ENCODE assay signal across 23 cellular contexts in genomic region chr2:172922294-172922693, GRCh38.
DNase-seq lines count a peak whose midpoint lies in the region; ATAC-seq, FAIRE-seq and TF ChIP-seq lines count a peak whose summit lies in the region.
"Had no signal": no experiment of that assay in that cellular context is flagged by ENCODE, and none has a peak within 500 bp of the region (broad histone marks: within the 10 kb centered on the region; RNA-seq: fewer than 3 reads in every experiment).

No MANE protein-coding gene starts in this region.

- H3K4me1 Mint-ChIP-seq in mesothelial cell of epicardium, result peaks cover 66% of the 10 kb centered on the region
- H3K4me1 Mint-ChIP-seq: CD4-positive, alpha-beta memory T cell had no signal

- H3K9me3 Mint-ChIP-seq in mesothelial cell of epicardium, result no peaks in the 10 kb centered on the region
- H3K9me3 Mint-ChIP-seq: CD4-positive, alpha-beta memory T cell had no signal

- ATAC-seq in upper lobe of right lung, result no peak
- ATAC-seq: HCT116, HepG2 had no signal

- H3K27me3 ChIP-seq in upper lobe of right lung, result no peaks in the 10 kb centered on the region
- H3K27me3 ChIP-seq: BLaER1, Peyer's patch had no signal

- no peak for FAIRE-seq in D721Med (lab: Jason Lieb, UNC)
- FAIRE-seq: GM12892, GM18507, HepG2 had no signal

- H3K27me3 Mint-ChIP-seq in mesothelial cell of epicardium (ENCODE audit: low read depth), result no peaks in the 10 kb centered on the region

- H3K4me3 Mint-ChIP-seq in mesothelial cell of epicardium, result no peak overlapping the region
- H3K4me3 Mint-ChIP-seq: CD4-positive, alpha-beta memory T cell had no signal

- H3K9me3 ChIP-seq in upper lobe of right lung, result no peaks in the 10 kb centered on the region
- H3K9me3 ChIP-seq: BLaER1, Peyer's patch had no signal

- no peaks in the 10 kb centered on the region for H3K36me3 Mint-ChIP-seq in mesothelial cell of epicardium
- H3K36me3 Mint-ChIP-seq: CD4-positive, alpha-beta memory T cell had no signal

- in situ Hi-C loops in Caki2 (cut with HindIII; ENCODE audit: low pct_unique_long_range_greater_than_20kb, low sequenced_read_pairs), result no loop called here

- H3K27ac ChIP-seq in caudate nucleus (ENCODE audit: low read depth, low read length) (peak overlapping the region; percentile 50), upper lobe of right lung (no peak overlapping the region)
- H3K27ac ChIP-seq: BLaER1, Peyer's patch had no signal

- intact Hi-C loops in upper lobe of right lung (cut with DNase I), result no loop called here

- DNase-seq in Caki2 (ENCODE audit: low read depth) (peak; percentile 62), M059J (ENCODE audit: low read depth) (peak; percentile 15), caudate nucleus (lab: John Stamatoyannopoulos, UW) (no peak), mesothelial cell of epicardium (ENCODE audit: low spot score in 2 of 2, unreplicated experiment in 2 of 2) (no peak), D721Med (ENCODE audit: insufficient read length, low spot score) (no peak), NCI-H128 (lab: John Stamatoyannopoulos, UW; ENCODE audit: unreplicated experiment) (no peak), SIG-M5 treated with dmso at 0.1 percent for 504 hours (lab: John Stamatoyannopoulos, UW; ENCODE audit: unreplicated experiment) (no peak), upper lobe of right lung (no peak)
- DNase-seq: Calu3; CD4-positive, alpha-beta memory T cell; GOT3; KG1; MV-4-11; NCI-H1417 treated with DMSO at 0.1 percent for 48 hours; NCI-H187 treated with DMSO at 0.1 percent for 48 hours; NCI-H748 treated with DMSO at 0.1 percent for 48 hours; NK-92 treated with Interleukin-12 subunit alpha and Interleukin-12 subunit beta, amount 100 ng/mL, for 24 hours; Peyer's patch had no signal

- H3K36me3 ChIP-seq in upper lobe of right lung, result no peaks in the 10 kb centered on the region
- H3K36me3 ChIP-seq: BLaER1, Peyer's patch had no signal

- TF ChIP-seq CTCF in mesothelial cell of epicardium (IDR thresholded peaks at IDR 0.05; ENCODE audit: unreplicated experiment) (no peak), D721Med (IDR thresholded peaks at IDR 0.05; ENCODE audit: insufficient read depth, missing control alignments) (no peak), upper lobe of right lung (IDR thresholded peaks at IDR 0.05) (no peak)

- H3K4me1 ChIP-seq in upper lobe of right lung, result no peaks in the 10 kb centered on the region
- H3K4me1 ChIP-seq: Peyer's patch had no signal

- H3K27ac Mint-ChIP-seq in mesothelial cell of epicardium, result peak overlapping the region; percentile 85
- H3K27ac Mint-ChIP-seq: CD4-positive, alpha-beta memory T cell had no signal

- no peak overlapping the region for H3K4me3 ChIP-seq in upper lobe of right lung
- H3K4me3 ChIP-seq: BLaER1, Peyer's patch had no signal

Comparison
In these comparisons a context has a peak if more than half of its experiments do, and no peak if none do; other contexts are left out.
1. DNase-seq: peak in Caki2 (single experiment) and M059J (single experiment); none in caudate nucleus (0 of 61), mesothelial cell of epicardium (0 of 2), D721Med (single experiment), NCI-H128 (single experiment), SIG-M5 treated with dmso at 0.1 percent for 504 hours (single experiment) and upper lobe of right lung (single experiment).